28 cellular contexts compared by ENCODE assay signal in the genomic region with DNA sequence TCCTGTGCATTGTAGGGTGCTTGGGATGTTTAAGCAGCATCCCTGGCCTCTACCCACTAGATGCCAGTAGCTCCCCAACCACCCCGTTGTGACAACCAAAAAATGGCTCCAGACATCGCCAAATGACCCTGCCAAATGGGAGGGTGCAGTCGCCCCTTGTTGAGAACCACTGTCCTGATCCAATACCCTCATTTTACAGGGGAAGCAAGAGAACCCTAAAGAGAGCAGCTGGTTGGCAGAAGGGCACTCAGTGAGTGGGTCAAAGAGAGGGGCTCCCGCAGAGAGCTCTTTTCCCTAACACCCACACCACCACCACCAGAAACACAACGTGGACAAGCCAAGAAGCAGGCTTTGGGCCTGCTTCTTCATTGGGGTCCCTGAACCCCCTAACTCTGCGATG. TPM values are rescaled to one million over a fixed set of nuclear protein-coding genes. Genes with fewer than 3 reads are reported as not detected.
"Had no signal": no experiment of that assay in that cellular context is flagged by ENCODE, and none has a peak within 500 bp of the region (broad histone marks: within the 10 kb centered on the region; RNA-seq: fewer than 3 reads in every experiment).

No MANE protein-coding gene starts in this region.

- H3K27ac ChIP-seq: coronary artery, dorsolateral prefrontal cortex, epithelial cell of prostate, foreskin keratinocyte, gastroesophageal sphincter, heart left ventricle, left lung, lower lobe of right lung had no signal

- H3K27me3 ChIP-seq: dorsolateral prefrontal cortex, heart left ventricle, left lung had no signal

- DNase-seq: dermis blood vessel endothelial cell; dorsolateral prefrontal cortex; effector CD4-positive, alpha-beta T cell; effector memory CD4-positive, alpha-beta T cell; erythroblast; foreskin keratinocyte; heart left ventricle; hippocampal formation; left cardiac atrium; left lung; left ventricle myocardium superior; lower lobe of right lung; mesenchymal stem cell; midbrain had no signal

- H3K4me1 ChIP-seq: foreskin keratinocyte, gastroesophageal sphincter, heart left ventricle, left lung, lower lobe of right lung had no signal

- H3K4me3 ChIP-seq: coronary artery, dorsolateral prefrontal cortex, gastroesophageal sphincter, heart left ventricle, left lung, lower lobe of right lung had no signal

- FAIRE-seq: colon, endometrium, frontal cortex, islet of Langerhans, keratinocyte had no signal

- H3K36me3 ChIP-seq: gastroesophageal sphincter, heart left ventricle, left lung, lower lobe of right lung had no signal

- ATAC-seq: esophagus mucosa, foreskin keratinocyte, gastroesophageal sphincter, heart left ventricle, left cardiac atrium, left lung, left ventricle myocardium superior, lower lobe of right lung had no signal

- H3K9me3 ChIP-seq: gastroesophageal sphincter, heart left ventricle, left lung, lower lobe of right lung had no signal

RNA-seq across cellular contexts. Expression of a gene that starts 18.4 kb away (rescaled TPM):
- total RNA-seq: cerebellum, dermis blood vessel endothelial cell, esophagus mucosa, fibroblast of lung, foreskin keratinocyte, left lung, left ventricle myocardium superior, lower lobe of right lung, lung microvascular endothelial cell, mononuclear cell, mucosa of gallbladder had no signal
- polyA plus RNA-seq: foreskin keratinocyte, heart left ventricle, keratinocyte had no signal
